8 cellular contexts compared by ENCODE assay signal in genomic region chr12:46369095-46369473, GRCh38. TPM values are rescaled to one million over a fixed set of nuclear protein-coding genes. Genes with fewer than 3 reads are reported as not detected.
DNase-seq lines count a peak whose midpoint lies in the region; ATAC-seq and TF ChIP-seq lines count a peak whose summit lies in the region.

No MANE protein-coding gene starts in this region.

- peaks cover 65 to 67% of the 10 kb centered on the region in 2 donors for H3K4me1 Mint-ChIP-seq in natural killer cell treated with Interleukin-12 subunit alpha and Interleukin-12 subunit beta and Interleukin-15 and Interleukin-18, amount 100 ng/mL, for 72 hours (ENCODE audit: low read depth in 2 of 2)

- H3K36me3 ChIP-seq in MG63 (peaks cover 82% of the 10 kb centered on the region), duodenal mucosa (ENCODE audit: control insufficient read depth in 1 of 2, insufficient read depth in 2 of 2, low read length in 2 of 2) (peaks cover 32 to 58% of the 10 kb centered on the region in 2 donors)

- H3K4me3 Mint-ChIP-seq in natural killer cell treated with Interleukin-12 subunit alpha and Interleukin-12 subunit beta and Interleukin-15 and Interleukin-18, amount 100 ng/mL, for 72 hours: peak overlapping the region; percentile 98

- no peak for TF ChIP-seq CTCF in AG04449 (IDR thresholded peaks at IDR 0.05; ENCODE audit: insufficient read depth, low read length, missing control alignments)

- ATAC-seq in natural killer cell treated with Interleukin-12 subunit alpha and Interleukin-12 subunit beta and Interleukin-15 and Interleukin-18, amount 100 ng/mL, for 72 hours: no peak
- ATAC-seq in HG02885 (IDR thresholded peaks at IDR 0.05; ENCODE audit: poor library complexity, unreplicated experiment) (no peak), GM18511 (IDR thresholded peaks at IDR 0.05; ENCODE audit: unreplicated experiment) (no peak), HG03457 (IDR thresholded peaks at IDR 0.05; ENCODE audit: unreplicated experiment) (no peak)

- peaks cover 62 to 65% of the 10 kb centered on the region in 2 donors for H3K4me1 ChIP-seq in duodenal mucosa (ENCODE audit: control insufficient read depth in 1 of 2, insufficient read depth in 2 of 2, low read length in 2 of 2)

- DNase-seq in AG04449 (ENCODE audit: low read depth, low spot score) (no peak), MG63 (no peak), inferior parietal cortex (ENCODE audit: extremely low spot score) (no peak)
- DNase-seq in natural killer cell treated with Interleukin-12 subunit alpha and Interleukin-12 subunit beta and Interleukin-15 and Interleukin-18, amount 100 ng/mL, for 72 hours (ENCODE audit: low spot score): no peak

- no peaks in the 10 kb centered on the region for H3K9me3 ChIP-seq in MG63
- no peaks in the 10 kb centered on the region for H3K9me3 ChIP-seq in duodenal mucosa (ENCODE audit: control insufficient read depth in 1 of 2, low read length in 2 of 2)

- H3K9ac ChIP-seq in duodenal mucosa (ENCODE audit: low read depth in 1 of 2, low read length in 2 of 2): peak overlapping the region in 1 of 2 donors; percentile 98

- no peaks in the 10 kb centered on the region for H3K9me3 Mint-ChIP-seq in natural killer cell treated with Interleukin-12 subunit alpha and Interleukin-12 subunit beta and Interleukin-15 and Interleukin-18, amount 100 ng/mL, for 72 hours

- H3K4me3 ChIP-seq in AG04449 (ENCODE audit: low read depth, low read length) (peak overlapping the region; percentile 73), MG63 (peak overlapping the region; percentile 88), duodenal mucosa (ENCODE audit: low read depth in 1 of 2, low read length in 2 of 2) (peak overlapping the region; percentile 88 to 96)

- POLR2A ChIA-PET in AG04449 (lab: Yijun Ruan, JAX): interaction anchor here (1.6 kb wide), 1 partner anchor 155 kb away, joined by 6 read pairs; no protein-coding TSS in a partner anchor

- no peak overlapping the region for H3K27ac ChIP-seq in duodenal mucosa (ENCODE audit: low read depth, low read length)

- no peaks in the 10 kb centered on the region for H3K27me3 Mint-ChIP-seq in natural killer cell treated with Interleukin-12 subunit alpha and Interleukin-12 subunit beta and Interleukin-15 and Interleukin-18, amount 100 ng/mL, for 72 hours

- peak overlapping the region; percentile 99 to 100 for H3K27ac Mint-ChIP-seq in natural killer cell treated with Interleukin-12 subunit alpha and Interleukin-12 subunit beta and Interleukin-15 and Interleukin-18, amount 100 ng/mL, for 72 hours

- CTCF ChIA-PET in AG04449 (lab: Yijun Ruan, JAX): no interaction called here

- H3K36me3 Mint-ChIP-seq in natural killer cell treated with Interleukin-12 subunit alpha and Interleukin-12 subunit beta and Interleukin-15 and Interleukin-18, amount 100 ng/mL, for 72 hours: peaks cover 55% of the 10 kb centered on the region

- H3K27me3 ChIP-seq in MG63 (no peaks in the 10 kb centered on the region), duodenal mucosa (ENCODE audit: control insufficient read depth in 1 of 2, insufficient read depth in 2 of 2, low read length in 2 of 2) (no peaks in the 10 kb centered on the region)

RNA-seq across cellular contexts. Expression of gene SLC38A2, which starts 3.5 kb away (rescaled TPM):
- total RNA-seq in MG63 (2014; rRNA removed; shearing (Covaris generic); ENCODE audit: low replicate concordance): 331 and 535 TPM in 2 replicates
- total RNA-seq in natural killer cell treated with Interleukin-12 subunit alpha and Interleukin-12 subunit beta and Interleukin-15 and Interleukin-18, amount 100 ng/mL, for 72 hours: 100 to 1,000 TPM; 129 to 192 TPM
